ENCODE assay signal across 25 cellular contexts in genomic region chr5:1039706-1040260, GRCh38. TPM values are rescaled to one million over a fixed set of nuclear protein-coding genes. Genes with fewer than 3 reads are reported as not detected.
"Had no signal": no experiment of that assay in that cellular context is flagged by ENCODE, and none has a peak within 500 bp of the region (broad histone marks: within the 10 kb centered on the region; RNA-seq: fewer than 3 reads in every experiment).

No MANE protein-coding gene starts in this region.

- DNase-seq: hypothalamus; immature natural killer cell; left colon; midbrain; mucosa of descending colon; naive thymus-derived CD4-positive, alpha-beta T cell; small intestine; spleen; stimulated activated CD4-positive, alpha-beta T cell treated with anti-CD3 and anti-CD28 coated beads, Interleukin-4, amount 100 ng/mL, for 24 hours; stimulated activated naive CD4-positive, alpha-beta T cell; tibial artery; trophoblast cell; upper lobe of right lung had no signal

- H3K9me3 ChIP-seq: left lung, mucosa of descending colon, pancreas, psoas muscle, spleen, suprapubic skin, thoracic aorta, tibial artery, upper lobe of right lung had no signal

- H3K27me3 ChIP-seq: left lung, neural progenitor cell, pancreas, spleen, suprapubic skin, tibial artery, upper lobe of right lung had no signal

- H3K4me3 ChIP-seq: left lung, mucosa of descending colon, neural progenitor cell, pancreas, psoas muscle, spleen, suprapubic skin, thoracic aorta, tibial artery, upper lobe of right lung had no signal

- H3K4me3 Mint-ChIP-seq: immature natural killer cell; memory B cell; naive thymus-derived CD4-positive, alpha-beta T cell; natural killer cell treated with Interleukin-12 subunit alpha and Interleukin-12 subunit beta and Interleukin-15 and Interleukin-18, amount 100 ng/mL, for 72 hours; neural progenitor cell; stimulated activated effector memory CD8-positive, alpha-beta T cell treated with anti-CD3 and anti-CD28 coated beads, Interleukin-12 subunit alpha, Interleukin-12 subunit beta, amount 100 ng/mL, for 72 hours; stimulated activated naive CD8-positive, alpha-beta T cell treated with anti-CD3 and anti-CD28 coated beads, Interleukin-15, Interleukin-2, amounts not matched to agents 100 ng/mL and 50 ng/mL, for 24 hours had no signal

- H3K27ac ChIP-seq: left lung, neural progenitor cell, pancreas, psoas muscle, spleen, suprapubic skin, thoracic aorta, tibial artery, upper lobe of right lung had no signal

- H3K36me3 ChIP-seq: left lung, neural progenitor cell, pancreas, suprapubic skin, thoracic aorta, tibial artery, upper lobe of right lung had no signal

- H3K36me3 Mint-ChIP-seq: immature natural killer cell had no signal

- H3K9ac ChIP-seq: neural progenitor cell had no signal

- H3K4me1 ChIP-seq: left lung, neural progenitor cell, pancreas, psoas muscle, spleen, suprapubic skin, tibial artery, upper lobe of right lung had no signal

- ATAC-seq: left colon; left lung; mucosa of descending colon; naive thymus-derived CD4-positive, alpha-beta T cell; natural killer cell treated with Interleukin-12 subunit alpha and Interleukin-12 subunit beta and Interleukin-15 and Interleukin-18, amount 100 ng/mL, for 72 hours; pancreas; psoas muscle; sciatic nerve; stimulated activated effector memory CD8-positive, alpha-beta T cell treated with anti-CD3 and anti-CD28 coated beads, Interleukin-12 subunit alpha, Interleukin-12 subunit beta, amount 100 ng/mL, for 72 hours; upper lobe of right lung had no signal

- H2AFZ ChIP-seq: neural progenitor cell had no signal

- H3K27me3 Mint-ChIP-seq: natural killer cell treated with Interleukin-12 subunit alpha and Interleukin-12 subunit beta and Interleukin-15 and Interleukin-18, amount 100 ng/mL, for 72 hours; stimulated activated naive CD8-positive, alpha-beta T cell treated with anti-CD3 and anti-CD28 coated beads, Interleukin-15, Interleukin-2, amounts not matched to agents 100 ng/mL and 50 ng/mL, for 24 hours had no signal

- H3K27ac Mint-ChIP-seq: immature natural killer cell; memory B cell; naive thymus-derived CD4-positive, alpha-beta T cell; neural progenitor cell; stimulated activated effector memory CD8-positive, alpha-beta T cell treated with anti-CD3 and anti-CD28 coated beads, Interleukin-12 subunit alpha, Interleukin-12 subunit beta, amount 100 ng/mL, for 72 hours; stimulated activated naive CD8-positive, alpha-beta T cell treated with anti-CD3 and anti-CD28 coated beads, Interleukin-15, Interleukin-2, amounts not matched to agents 100 ng/mL and 50 ng/mL, for 24 hours had no signal

- H3K4me2 ChIP-seq: neural progenitor cell had no signal

RNA-seq across cellular contexts. Expression of gene NKD2, which starts 31.2 kb away (rescaled TPM):
- total RNA-seq: myocyte had no signal
- polyA plus RNA-seq: immature natural killer cell; naive thymus-derived CD4-positive, alpha-beta T cell had no signal
